1 cellular context compared by ENCODE assay signal in genomic region chr10:102461187-102462054, GRCh38.
TF ChIP-seq lines count a peak whose summit lies in the region.

No MANE protein-coding gene starts in this region.

TF ChIP-seq in HEK293, 187 proteins besides CTCF, POLR2A, EP300 and RAD21 (continued from another document and continues in another):
- no peak for TF ChIP-seq PRDM2 (tag by site-specific recombination; IDR thresholded peaks at IDR 0.05; ENCODE audit: borderline replicate concordance)
- peak; percentile 64 for TF ChIP-seq ZBTB11 (tag by site-specific recombination; conservative IDR thresholded peaks at IDR 0.05; ENCODE audit: low read depth)
- peak; percentile 75; the same call in 1 of the 2 replicates for TF ChIP-seq YY2 (tag by site-specific recombination; IDR thresholded peaks at IDR 0.05)
- peak; percentile 41; the same call in 1 of the 2 replicates for TF ChIP-seq WT1 (tag by site-specific recombination; IDR thresholded peaks at IDR 0.05)
- peak; percentile 88 for TF ChIP-seq ZEB2 (tag by site-specific recombination; IDR thresholded peaks at IDR 0.05)
- no peak for TF ChIP-seq ZNF266 (tag by site-specific recombination; IDR thresholded peaks at IDR 0.05; ENCODE audit: low read depth)
- peak; percentile 64; the same call in 1 of the 2 replicates for TF ChIP-seq ZNF394 (tag by site-specific recombination; IDR thresholded peaks at IDR 0.05; ENCODE audit: borderline replicate concordance)
- TF ChIP-seq ZNF23 (tag by site-specific recombination; IDR thresholded peaks at IDR 0.05; ENCODE audit: borderline replicate concordance), result no peak
- TF ChIP-seq ZNF561 (tag by site-specific recombination; IDR thresholded peaks at IDR 0.05; ENCODE audit: borderline replicate concordance), result peak; percentile 92; the same call in 1 of the 2 replicates
- TF ChIP-seq ZNF366 (tag by site-specific recombination; conservative IDR thresholded peaks at IDR 0.05), result no peak
- TF ChIP-seq FEZF1 (tag by site-specific recombination; IDR thresholded peaks at IDR 0.05), result no peak
- no peak for TF ChIP-seq ZNF747 (tag by site-specific recombination; IDR thresholded peaks at IDR 0.05)
- TF ChIP-seq PBX3 (CRISPR knock-in tag; IDR thresholded peaks at IDR 0.05), result no peak
- no peak for TF ChIP-seq ZNF558 (tag by site-specific recombination; IDR thresholded peaks at IDR 0.05)
- no peak for TF ChIP-seq SALL2 (tag by site-specific recombination; IDR thresholded peaks at IDR 0.05; ENCODE audit: borderline replicate concordance)
- TF ChIP-seq ZBTB20 (tag by site-specific recombination; IDR thresholded peaks at IDR 0.05), result peak; percentile 97
- no peak for TF ChIP-seq ZNF248 (tag by site-specific recombination; IDR thresholded peaks at IDR 0.05)
- no peak for TF ChIP-seq ZNF785 (tag by site-specific recombination; IDR thresholded peaks at IDR 0.05)
- TF ChIP-seq ZNF18 (tag by site-specific recombination; IDR thresholded peaks at IDR 0.05), result no peak
- TF ChIP-seq, protein P1, sequence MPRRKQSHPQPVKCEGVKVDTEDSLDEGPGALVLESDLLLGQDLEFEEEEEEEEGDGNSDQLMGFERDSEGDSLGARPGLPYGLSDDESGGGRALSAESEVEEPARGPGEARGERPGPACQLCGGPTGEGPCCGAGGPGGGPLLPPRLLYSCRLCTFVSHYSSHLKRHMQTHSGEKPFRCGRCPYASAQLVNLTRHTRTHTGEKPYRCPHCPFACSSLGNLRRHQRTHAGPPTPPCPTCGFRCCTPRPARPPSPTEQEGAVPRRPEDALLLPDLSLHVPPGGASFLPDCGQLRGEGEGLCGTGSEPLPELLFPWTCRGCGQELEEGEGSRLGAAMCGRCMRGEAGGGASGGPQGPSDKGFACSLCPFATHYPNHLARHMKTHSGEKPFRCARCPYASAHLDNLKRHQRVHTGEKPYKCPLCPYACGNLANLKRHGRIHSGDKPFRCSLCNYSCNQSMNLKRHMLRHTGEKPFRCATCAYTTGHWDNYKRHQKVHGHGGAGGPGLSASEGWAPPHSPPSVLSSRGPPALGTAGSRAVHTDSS (tag by site-specific recombination; IDR thresholded peaks at IDR 0.05), result no peak
- TF ChIP-seq ZNF473 (tag by site-specific recombination; IDR thresholded peaks at IDR 0.05), result no peak
- TF ChIP-seq SP7 (tag by site-specific recombination; IDR thresholded peaks at IDR 0.05), result peak; percentile 74
- no peak for TF ChIP-seq HOXA7 (CRISPR knock-in tag; IDR thresholded peaks at IDR 0.05; ENCODE audit: borderline replicate concordance)
- peak; percentile 67 for TF ChIP-seq GLIS1 (tag by site-specific recombination; IDR thresholded peaks at IDR 0.05)
- TF ChIP-seq ZNF626 (tag by site-specific recombination; IDR thresholded peaks at IDR 0.05), result no peak
- no peak for TF ChIP-seq HOXC10 (CRISPR knock-in tag; IDR thresholded peaks at IDR 0.05)
- no peak for TF ChIP-seq HOXD13 (CRISPR knock-in tag; IDR thresholded peaks at IDR 0.05; ENCODE audit: borderline replicate concordance)
- TF ChIP-seq ZNF658 (tag by site-specific recombination; IDR thresholded peaks at IDR 0.05), result no peak
- TF ChIP-seq ZNF433 (tag by site-specific recombination; IDR thresholded peaks at IDR 0.05; ENCODE audit: low read depth), result no peak
- peak; percentile 89 for TF ChIP-seq SP3 (tag by site-specific recombination; IDR thresholded peaks at IDR 0.05)
- no peak for TF ChIP-seq ZNF548 (tag by site-specific recombination; IDR thresholded peaks at IDR 0.05)
- TF ChIP-seq ZBTB8A (tag by site-specific recombination; IDR thresholded peaks at IDR 0.05), result peak; percentile 89
- TF ChIP-seq SP2 (tag by site-specific recombination; IDR thresholded peaks at IDR 0.05), result peak; percentile 81
- TF ChIP-seq ZNF501 (tag by site-specific recombination; IDR thresholded peaks at IDR 0.05), result 0 out of 2 replicates have a peak, but pooled peaks have one; percentile 77
- no peak for TF ChIP-seq ZNF488 (tag by site-specific recombination; IDR thresholded peaks at IDR 0.05)
- no peak for TF ChIP-seq TSHZ1 (tag by site-specific recombination; IDR thresholded peaks at IDR 0.05; ENCODE audit: borderline replicate concordance)
- TF ChIP-seq, protein P2, sequence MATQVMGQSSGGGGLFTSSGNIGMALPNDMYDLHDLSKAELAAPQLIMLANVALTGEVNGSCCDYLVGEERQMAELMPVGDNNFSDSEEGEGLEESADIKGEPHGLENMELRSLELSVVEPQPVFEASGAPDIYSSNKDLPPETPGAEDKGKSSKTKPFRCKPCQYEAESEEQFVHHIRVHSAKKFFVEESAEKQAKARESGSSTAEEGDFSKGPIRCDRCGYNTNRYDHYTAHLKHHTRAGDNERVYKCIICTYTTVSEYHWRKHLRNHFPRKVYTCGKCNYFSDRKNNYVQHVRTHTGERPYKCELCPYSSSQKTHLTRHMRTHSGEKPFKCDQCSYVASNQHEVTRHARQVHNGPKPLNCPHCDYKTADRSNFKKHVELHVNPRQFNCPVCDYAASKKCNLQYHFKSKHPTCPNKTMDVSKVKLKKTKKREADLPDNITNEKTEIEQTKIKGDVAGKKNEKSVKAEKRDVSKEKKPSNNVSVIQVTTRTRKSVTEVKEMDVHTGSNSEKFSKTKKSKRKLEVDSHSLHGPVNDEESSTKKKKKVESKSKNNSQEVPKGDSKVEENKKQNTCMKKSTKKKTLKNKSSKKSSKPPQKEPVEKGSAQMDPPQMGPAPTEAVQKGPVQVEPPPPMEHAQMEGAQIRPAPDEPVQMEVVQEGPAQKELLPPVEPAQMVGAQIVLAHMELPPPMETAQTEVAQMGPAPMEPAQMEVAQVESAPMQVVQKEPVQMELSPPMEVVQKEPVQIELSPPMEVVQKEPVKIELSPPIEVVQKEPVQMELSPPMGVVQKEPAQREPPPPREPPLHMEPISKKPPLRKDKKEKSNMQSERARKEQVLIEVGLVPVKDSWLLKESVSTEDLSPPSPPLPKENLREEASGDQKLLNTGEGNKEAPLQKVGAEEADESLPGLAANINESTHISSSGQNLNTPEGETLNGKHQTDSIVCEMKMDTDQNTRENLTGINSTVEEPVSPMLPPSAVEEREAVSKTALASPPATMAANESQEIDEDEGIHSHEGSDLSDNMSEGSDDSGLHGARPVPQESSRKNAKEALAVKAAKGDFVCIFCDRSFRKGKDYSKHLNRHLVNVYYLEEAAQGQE (tag by site-specific recombination; IDR thresholded peaks at IDR 0.05), result peak; percentile 92
- peak; percentile 54; the same call in 1 of the 2 replicates for TF ChIP-seq ZFHX2 (tag by site-specific recombination; conservative IDR thresholded peaks at IDR 0.05)
- no peak for TF ChIP-seq ZNF184 (tag by site-specific recombination; IDR thresholded peaks at IDR 0.05)
